Comparison of ENCODE assay signal across 8 cellular contexts in genomic region chr15:49235446-49236207, GRCh38.
DNase-seq lines count a peak whose midpoint lies in the region; ATAC-seq and TF ChIP-seq lines count a peak whose summit lies in the region.

No MANE protein-coding gene starts in this region.

- H3K36me3 ChIP-seq in DOHH2 (ENCODE audit: control insufficient read depth, low read length) (peaks cover 26% of the 10 kb centered on the region), trophoblast cell (ENCODE audit: control insufficient read depth in 1 of 2, insufficient read depth in 2 of 2, low read length in 2 of 2) (no peaks in the 10 kb centered on the region)

- H3K23ac ChIP-seq in trophoblast cell (ENCODE audit: low read length): no peak overlapping the region

- H3K27me3 ChIP-seq in DOHH2 (ENCODE audit: control insufficient read depth, low read length) (no peaks in the 10 kb centered on the region), trophoblast cell (ENCODE audit: insufficient read depth, low read length) (no peaks in the 10 kb centered on the region)

- H2AFZ ChIP-seq in trophoblast cell (ENCODE audit: insufficient read depth, low read length, poor library complexity): no peak overlapping the region

- H3K4me3 ChIP-seq in DOHH2 (ENCODE audit: low read length) (no peak overlapping the region), trophoblast cell (ENCODE audit: low read depth, low read length) (no peak overlapping the region)

- no peak overlapping the region for H3K18ac ChIP-seq in trophoblast cell (ENCODE audit: low read length)

- no peaks in the 10 kb centered on the region for H3K9me3 ChIP-seq in DOHH2 (ENCODE audit: control insufficient read depth, insufficient read depth, low read length)
- H3K9me3 ChIP-seq in trophoblast cell (ENCODE audit: insufficient read depth, low read depth, low read length): no peaks in the 10 kb centered on the region

- no peak overlapping the region for H4K12ac ChIP-seq in trophoblast cell (ENCODE audit: low read depth, low read length)

- no peak overlapping the region for H2BK5ac ChIP-seq in trophoblast cell (ENCODE audit: low read depth, low read length, poor library complexity)

- H4K20me1 ChIP-seq in DOHH2 (ENCODE audit: control insufficient read depth, insufficient read depth, low read depth, low read length): no peaks in the 10 kb centered on the region

- H4K91ac ChIP-seq in trophoblast cell (ENCODE audit: low read depth, low read length): no peak overlapping the region

- H4K8ac ChIP-seq in trophoblast cell (ENCODE audit: low read depth, low read length): no peak overlapping the region

- peaks cover 18% of the 10 kb centered on the region for H3K4me1 ChIP-seq in DOHH2 (ENCODE audit: control insufficient read depth, low read length)
- no peaks in the 10 kb centered on the region for H3K4me1 ChIP-seq in trophoblast cell (ENCODE audit: control insufficient read depth in 1 of 2, insufficient read depth in 2 of 2, low read length in 2 of 2)

- H3K27ac ChIP-seq in DOHH2 (ENCODE audit: low read depth, low read length) (no peak overlapping the region), trophoblast cell (ENCODE audit: low read depth, low read length) (no peak overlapping the region)

- no peak overlapping the region for H2BK12ac ChIP-seq in trophoblast cell (ENCODE audit: low read length)

- WGBS in trophoblast cell (ENCODE audit: extremely low coverage, insufficient coverage, insufficient read length): no CpG with 5 or more reads among the region's 3 CpGs

- peak; percentile 76 for TF ChIP-seq CTCF in DOHH2 (IDR thresholded peaks at IDR 0.05; ENCODE audit: low read depth, low read length, poor library complexity, severe bottlenecking)

- no peak overlapping the region for H3K14ac ChIP-seq in trophoblast cell (ENCODE audit: low read length)

- H3K4ac ChIP-seq in trophoblast cell (ENCODE audit: low read depth, low read length): no peak overlapping the region

- H3K4me2 ChIP-seq in DOHH2 (ENCODE audit: low read length) (no peak overlapping the region), trophoblast cell (ENCODE audit: low read length) (no peak overlapping the region)

- no peak overlapping the region for H2BK120ac ChIP-seq in trophoblast cell (ENCODE audit: insufficient read depth, low read length, poor library complexity)

- H3F3A ChIP-seq in DOHH2 (ENCODE audit: control insufficient read depth, insufficient read depth): no peaks in the 10 kb centered on the region

- no peak overlapping the region for H2AK5ac ChIP-seq in trophoblast cell (ENCODE audit: low read length)

- no peaks in the 10 kb centered on the region for H3K79me2 ChIP-seq in DOHH2 (ENCODE audit: control insufficient read depth, low read length)
- H3K79me2 ChIP-seq in trophoblast cell (ENCODE audit: control insufficient read depth, insufficient read depth, low read length, poor library complexity): no peaks in the 10 kb centered on the region

- DNase-seq in HS-27A (ENCODE audit: low read depth) (peak; percentile 55), glomerular visceral epithelial cell (ENCODE audit: extremely low spot score) (peak; percentile 65), trophoblast cell (peak; percentile 36 to 62), ureter (ENCODE audit: low spot score) (no peak)
- peak; percentile 22 for DNase-seq in activated gamma-delta T cell treated with anti-CD3 and anti-CD28 coated beads, Interleukin-2, amount 50 U/mL, for 16 hours (ENCODE audit: low read depth)

- H3K9me2 ChIP-seq in DOHH2 (replicated peaks; ENCODE audit: control insufficient read depth, low read length): no peaks in the 10 kb centered on the region

- no peak overlapping the region for H3K9ac ChIP-seq in trophoblast cell (ENCODE audit: low read length)

- H3K79me1 ChIP-seq in trophoblast cell (ENCODE audit: low read length): no peaks in the 10 kb centered on the region

- peak; percentile 90 for ATAC-seq in GM21381 (IDR thresholded peaks at IDR 0.05; ENCODE audit: unreplicated experiment)

TF ChIP-seq in PFSK-1, 5 proteins besides CTCF, POLR2A, EP300 and RAD21:
- TF ChIP-seq POLR2AphosphoS5 (IDR thresholded peaks at IDR 0.05; ENCODE audit: low read depth, low read length) (no peak), SIN3A (IDR thresholded peaks at IDR 0.05; ENCODE audit: borderline replicate concordance, insufficient read depth, low read length) (0 out of 2 replicates have a peak, but pooled peaks have one; percentile 5)
